Comparison of ENCODE assay signal across 8 cellular contexts in the genomic region with DNA sequence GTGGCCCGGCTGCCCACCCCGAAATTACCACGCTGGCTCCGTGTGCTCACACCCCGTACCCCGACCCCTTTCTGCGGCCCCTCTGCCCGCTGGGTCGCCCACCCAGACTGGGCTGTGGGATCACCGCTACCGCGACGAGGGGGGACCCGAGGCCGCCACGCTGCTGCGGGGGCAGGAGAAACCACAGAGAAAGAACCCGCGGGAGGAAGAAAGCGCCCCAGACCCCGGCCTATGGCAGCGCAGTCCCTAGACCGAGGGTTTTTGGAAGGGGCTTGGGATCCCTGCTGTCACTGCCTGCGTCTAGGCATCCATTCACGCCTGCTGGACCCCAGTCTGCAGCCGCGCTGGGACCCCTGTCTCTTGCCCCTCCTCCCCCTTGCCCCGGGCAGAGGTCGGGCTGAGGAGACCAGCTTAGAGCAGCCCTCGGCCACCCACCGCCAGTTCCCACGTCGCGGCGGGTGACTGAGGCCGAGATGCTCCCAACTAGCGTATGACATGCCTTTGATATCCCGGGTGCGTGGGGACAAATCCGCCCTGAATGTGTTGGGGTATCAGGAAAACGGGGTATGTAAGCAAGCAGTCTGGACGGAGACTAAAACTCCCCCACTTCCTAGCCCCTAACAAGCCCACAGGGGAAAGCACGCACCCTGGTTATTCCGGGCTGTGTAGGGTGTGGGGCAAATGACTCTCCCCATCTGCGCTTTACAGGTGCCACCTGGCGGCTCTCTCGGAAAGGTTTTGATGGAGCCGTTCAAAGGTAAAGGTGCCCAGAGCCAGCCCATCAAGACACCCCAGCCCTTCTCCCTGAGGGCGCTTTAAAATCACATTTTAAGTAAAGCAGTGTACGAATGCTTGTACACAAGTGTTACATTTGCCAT. TPM values are rescaled to one million over a fixed set of nuclear protein-coding genes. Genes with fewer than 3 reads are reported as not detected.
DNase-seq lines count a peak whose midpoint lies in the region; ATAC-seq and TF ChIP-seq lines count a peak whose summit lies in the region.

No MANE protein-coding gene starts in this region.

- H3K4me1 ChIP-seq in breast epithelium = no peaks in the 10 kb centered on the region

- TF ChIP-seq RAD21 in Ishikawa (IDR thresholded peaks at IDR 0.05; ENCODE audit: low read depth) = peak; percentile 94

- no peak for TF ChIP-seq EP300 in Ishikawa (IDR thresholded peaks at IDR 0.05; ENCODE audit: borderline replicate concordance)

- no peak for ATAC-seq in HG03469 (IDR thresholded peaks at IDR 0.05; ENCODE audit: unreplicated experiment)

- H3K9me3 ChIP-seq in breast epithelium = no peaks in the 10 kb centered on the region

- TF ChIP-seq POLR2A in breast epithelium (IDR thresholded peaks at IDR 0.05) = no peak

- intact Hi-C loops in breast epithelium (cut with DNase I; ENCODE audit: low total_unique reads) = loop anchor here (1.0 to 10.0 kb wide), 3 partner anchors 12 to 722 kb away; no protein-coding TSS in a partner anchor

- peak overlapping the region in 1 of 2 donors; percentile 16 for H3K27ac ChIP-seq in breast epithelium

- TF ChIP-seq CTCF in WI38 (IDR thresholded peaks at IDR 0.05; ENCODE audit: low read depth, low read length) = no peak
- TF ChIP-seq CTCF in breast epithelium (IDR thresholded peaks at IDR 0.05) = peak; percentile 14 to 55 (median 37)

- peak overlapping the region; percentile 82 for H3K4me3 ChIP-seq in WI38 (ENCODE audit: low read depth, low read length)
- H3K4me3 ChIP-seq in breast epithelium = peak overlapping the region; percentile 50 to 79 (median 58)

- H3K36me3 ChIP-seq in breast epithelium = no peaks in the 10 kb centered on the region

- DNase-seq in SIG-M5 treated with dmso at 0.1 percent for 504 hours (lab: John Stamatoyannopoulos, UW; ENCODE audit: unreplicated experiment) = peak; percentile 29
- no peak for DNase-seq in SIG-M5 (lab: John Stamatoyannopoulos, UW)
- peak; percentile 32 to 56 for DNase-seq in breast epithelium (ENCODE audit: low spot score in 2 of 2)
- DNase-seq in kidney tubule cell (ENCODE audit: low spot score) = peak; percentile 70
- peak; percentile 65 for DNase-seq in stimulated activated CD4-positive, alpha-beta T cell treated with anti-CD3 and anti-CD28 coated beads, Interleukin-2, amount 100 ng/mL, for 4 hours (ENCODE audit: low read depth)

- H3K27me3 ChIP-seq in breast epithelium = peaks cover 0 to 23% of the 10 kb centered on the region in 2 donors

TF ChIP-seq in Ishikawa, 13 proteins besides CTCF, POLR2A, EP300 and RAD21:
- TF ChIP-seq CEBPB (IDR thresholded peaks at IDR 0.05) (no peak), ZBTB7A (IDR thresholded peaks at IDR 0.05; ENCODE audit: low read depth) (peak; percentile 94)
- TF ChIP-seq, protein P1, sequence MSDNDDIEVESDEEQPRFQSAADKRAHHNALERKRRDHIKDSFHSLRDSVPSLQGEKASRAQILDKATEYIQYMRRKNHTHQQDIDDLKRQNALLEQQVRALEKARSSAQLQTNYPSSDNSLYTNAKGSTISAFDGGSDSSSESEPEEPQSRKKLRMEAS (IDR thresholded peaks at IDR 0.05) = peak; percentile 44; the same call in 1 of the 2 replicates
TF ChIP-seq in Ishikawa: peak in this region for 2.

RNA-seq across cellular contexts. Expression of a gene that starts 0.9 kb away (rescaled TPM):
- total RNA-seq in breast epithelium = 100 to 1,000 TPM in 1 of 3 donors, 10 to 100 TPM in 2; 15.8 to 113 (median 93.4) TPM
